9 cellular contexts compared by ENCODE assay signal in the genomic region with DNA sequence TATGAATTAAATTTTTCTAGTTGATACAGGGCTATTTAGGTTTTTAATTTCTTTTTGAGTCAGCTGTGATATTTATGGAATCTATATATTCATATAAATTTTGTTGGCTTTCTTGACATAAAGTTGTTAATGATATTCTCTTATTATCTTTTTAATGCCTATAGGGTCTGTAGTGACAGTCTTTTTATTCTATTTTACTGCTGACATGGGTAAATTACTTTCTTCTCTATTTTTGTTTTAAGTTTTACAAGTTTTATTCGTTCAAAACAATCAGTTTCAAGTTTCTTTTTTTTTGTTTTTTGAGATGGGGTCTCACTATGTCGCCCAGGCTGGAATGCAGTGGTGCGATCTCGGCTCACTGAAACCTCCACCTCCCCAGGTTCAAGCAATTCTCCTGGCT.
"Had no signal": no experiment of that assay in that cellular context is flagged by ENCODE, and none has a peak within 500 bp of the region (broad histone marks: within the 10 kb centered on the region; RNA-seq: fewer than 3 reads in every experiment).

No MANE protein-coding gene starts in this region.

- FAIRE-seq: H1, H54 had no signal

- DNase-seq: GM23248, GOT3, H7, HCEC 1CT, HFFc6 had no signal

- H3K4me3 Mint-ChIP-seq: HFFc6 had no signal

- H2AFZ ChIP-seq: GM23248 had no signal

- H3K27ac Mint-ChIP-seq: HFFc6 had no signal

- H3K27ac ChIP-seq: GM23248 had no signal

- H3K36me3 ChIP-seq: HAP-1 had no signal

- H3K9me3 ChIP-seq: HAP-1 had no signal

- H3K9ac ChIP-seq: GM23248 had no signal

- ATAC-seq: HCT116 had no signal

- H3K4me3 ChIP-seq: GM23248, HAP-1 had no signal
